In the genomic region with DNA sequence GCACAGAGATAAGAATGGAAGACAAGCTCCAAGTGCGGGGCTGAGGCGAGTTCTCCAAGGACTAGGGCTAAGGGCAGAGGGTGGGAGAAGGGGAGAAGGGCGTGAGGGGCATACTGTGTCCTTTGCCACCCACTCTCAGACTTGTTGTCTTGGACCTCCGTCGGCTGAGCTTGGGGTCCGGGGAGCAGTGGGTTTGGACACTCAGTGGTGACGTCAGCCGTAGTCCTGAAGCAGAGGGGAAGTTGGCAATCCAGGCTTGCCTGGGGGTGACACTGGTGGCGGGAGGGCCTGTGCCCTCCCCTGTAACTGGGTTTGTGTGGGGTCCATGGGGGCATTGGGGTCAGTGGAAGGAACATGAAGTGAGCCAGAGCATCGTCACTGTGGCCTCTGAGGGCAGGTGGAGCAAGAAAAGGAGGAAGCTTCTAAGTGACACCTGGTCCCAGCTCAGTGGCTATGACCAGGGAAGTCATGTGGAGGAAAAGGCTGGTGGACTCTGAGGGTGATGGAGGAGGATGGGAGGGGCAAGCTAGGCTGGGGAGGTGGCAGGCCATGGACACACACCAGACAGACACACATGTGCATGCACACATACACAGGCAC, we compare ENCODE assay signal across 11 cellular contexts. TPM values are rescaled to one million over a fixed set of nuclear protein-coding genes. Genes with fewer than 3 reads are reported as not detected.
A peak's percentile ranks its signal among the peaks of the same experiment; 100 is the strongest.
DNase-seq lines count a peak whose midpoint lies in the region; TF ChIP-seq lines count a peak whose summit lies in the region.
"Had no signal": no experiment of that assay in that cellular context is flagged by ENCODE, and none has a peak within 500 bp of the region (broad histone marks: within the 10 kb centered on the region; RNA-seq: fewer than 3 reads in every experiment).

No MANE protein-coding gene starts in this region.

- H3K79me2 ChIP-seq in H9 (ENCODE audit: insufficient read depth, low read length) = no peaks in the 10 kb centered on the region

- H3K9me3 Mint-ChIP-seq in H9 = no peaks in the 10 kb centered on the region; a peak in 1 of 5 replicates

- H3K4me3 Mint-ChIP-seq in H9 = no peak overlapping the region

- no peak overlapping the region for H4K5ac ChIP-seq in H9 (ENCODE audit: insufficient read length, low read depth, low read length)

- H3T11ph ChIP-seq in H9 (ENCODE audit: low read length) = no peak overlapping the region

- no peak overlapping the region for H2BK20ac ChIP-seq in H9 (ENCODE audit: low read depth, low read length, poor library complexity, severe bottlenecking)

- H4K91ac ChIP-seq in H9 (ENCODE audit: insufficient read length, low read depth, low read length) = peak overlapping the region; percentile 17

- H3K4me3 ChIP-seq in esophagus muscularis mucosa (no peak overlapping the region), skeletal muscle tissue (ENCODE audit: low read length in 3 of 3) (no peak overlapping the region), tibial artery (no peak overlapping the region)
- H3K4me3 ChIP-seq: testis had no signal

- no peak for TF ChIP-seq CTCF in H9 (conservative IDR thresholded peaks at IDR 0.05)
- no peak for TF ChIP-seq CTCF in esophagus muscularis mucosa (IDR thresholded peaks at IDR 0.05)
- TF ChIP-seq CTCF in tibial artery (IDR thresholded peaks at IDR 0.05) = no peak

- H3K4ac ChIP-seq in H9 (ENCODE audit: low read depth, low read length) = no peak overlapping the region; the same call in 1 of the 2 replicates

- no peak overlapping the region for H2BK5ac ChIP-seq in H9 (ENCODE audit: insufficient read length, low read length)

- H2BK120ac ChIP-seq in H9 (ENCODE audit: low read depth, low read length, poor library complexity, severe bottlenecking) = no peak overlapping the region

- peaks cover 15% of the 10 kb centered on the region; the same call in 1 of the 2 replicates for H3K4me1 ChIP-seq in H9 (ENCODE audit: insufficient read depth, low read length)
- H3K4me1 ChIP-seq in esophagus muscularis mucosa = peaks cover 67 to 85% (median 82%) of the 10 kb centered on the region in 4 donors
- H3K4me1 ChIP-seq in skeletal muscle tissue (ENCODE audit: control insufficient read depth in 3 of 3, insufficient read depth in 3 of 3, low read length in 3 of 3) = peaks cover 60 to 68% (median 63%) of the 10 kb centered on the region in 3 donors
- peaks cover 0 to 81% (median 43%) of the 10 kb centered on the region in 4 donors for H3K4me1 ChIP-seq in tibial artery

- no peak overlapping the region for H2BK12ac ChIP-seq in H9 (ENCODE audit: insufficient read length, low read depth, low read length)

- H3K23me2 ChIP-seq in H9 (ENCODE audit: insufficient read length, low read depth, low read length, poor library complexity, severe bottlenecking) = no peaks in the 10 kb centered on the region

- H3K9me3 ChIP-seq in H9 (ENCODE audit: control insufficient read depth, low read depth, low read length) (no peaks in the 10 kb centered on the region), esophagus muscularis mucosa (no peaks in the 10 kb centered on the region), skeletal muscle tissue (ENCODE audit: control insufficient read depth in 3 of 3, low read length in 3 of 3) (no peaks in the 10 kb centered on the region), tibial artery (no peaks in the 10 kb centered on the region)
- H3K9me3 ChIP-seq: testis had no signal

- H3K36me3 ChIP-seq in esophagus muscularis mucosa (peaks cover 0 to 23% (median 10%) of the 10 kb centered on the region in 4 donors), skeletal muscle tissue (ENCODE audit: control insufficient read depth in 3 of 3, insufficient read depth in 3 of 3, low read length in 3 of 3) (peaks cover 16 to 19% (median 18%) of the 10 kb centered on the region in 3 donors), tibial artery (peaks cover 4 to 21% (median 12%) of the 10 kb centered on the region in 3 donors)

- H3K23ac ChIP-seq in H9 (ENCODE audit: insufficient read length, low read depth, low read length) = no peak overlapping the region

- H3K27me3 ChIP-seq in H9 (ENCODE audit: insufficient read depth, low read length) (no peaks in the 10 kb centered on the region), esophagus muscularis mucosa (no peaks in the 10 kb centered on the region), skeletal muscle tissue (ENCODE audit: control insufficient read depth in 3 of 3, insufficient read depth in 3 of 3, low read length in 3 of 3) (no peaks in the 10 kb centered on the region), tibial artery (no peaks in the 10 kb centered on the region)
- H3K27me3 ChIP-seq: testis had no signal

- H2AFZ ChIP-seq in H9 (ENCODE audit: low read length) = no peak overlapping the region

- H3K27ac Mint-ChIP-seq in H9 = peak overlapping the region; percentile 65 to 95 (median 92)

- no peak overlapping the region for H3K18ac ChIP-seq in H9 (ENCODE audit: insufficient read length, low read depth, low read length)

- H3K36me3 Mint-ChIP-seq in H9 (ENCODE audit: insufficient read depth in 1 of 3, low read depth in 3 of 3) = peaks cover 0 to 2% (median 0%) of the 10 kb centered on the region in 3 experiments; a peak in 2 of 7 replicates

- intact Hi-C loops in esophagus muscularis mucosa (cut with DNase I) (loop anchor here (10.0 kb wide), 1 partner anchor 106 kb away; no protein-coding TSS in a partner anchor), tibial artery (cut with DNase I; ENCODE audit: low total_unique reads) (no loop called here)

- H3K27me3 Mint-ChIP-seq in H9 (ENCODE audit: low read depth) = no peaks in the 10 kb centered on the region

- H3K9ac ChIP-seq in H9 (ENCODE audit: extremely low read depth, insufficient read length, low read length) = no peak overlapping the region
- H3K9ac ChIP-seq in skeletal muscle tissue (ENCODE audit: low read depth in 1 of 3, low read length in 3 of 3) = peak overlapping the region in 1 of 3 donors; percentile 9

- no peak overlapping the region for H2BK15ac ChIP-seq in H9 (ENCODE audit: low read depth, low read length)

- H3K4me1 Mint-ChIP-seq in H9 = peaks cover 43 to 51% of the 10 kb centered on the region in 2 experiments

- H3K27ac ChIP-seq in H9 (ENCODE audit: insufficient read length, low read depth, low read length) (no peak overlapping the region), esophagus muscularis mucosa (replicated peaks in 1 of 4) (peak overlapping the region in 3 of 4 donors; percentile 2 to 86 (median 48)), skeletal muscle tissue (ENCODE audit: low read depth, low read length) (peak overlapping the region; percentile 64), tibial artery (no peak overlapping the region)

- 0 out of 2 replicates have a peak, but pooled peaks have one; percentile 13 for TF ChIP-seq POLR2A in Raji (IDR thresholded peaks at IDR 0.05; ENCODE audit: insufficient read depth, low read depth, low read length)
- no peak for TF ChIP-seq POLR2A in esophagus muscularis mucosa (IDR thresholded peaks at IDR 0.05; ENCODE audit: low read depth)

- no peaks in the 10 kb centered on the region for H4K20me1 ChIP-seq in H9 (ENCODE audit: control insufficient read depth, insufficient read depth, insufficient read length)

- H2AK5ac ChIP-seq in H9 (ENCODE audit: insufficient read length, low read length) = no peak overlapping the region

- WGBS in H9 (ENCODE audit: extremely low coverage, insufficient read length, low lambda C conversion rate) = no CpG with 5 or more reads among the region's 10 CpGs
- 82% methylated on average over 10 of the region's 10 CpGs for WGBS in esophagus muscularis mucosa

- no peak overlapping the region for H4K8ac ChIP-seq in H9 (replicated peaks; ENCODE audit: insufficient read length, low read depth, low read length)

- no peak overlapping the region for H3K4me2 ChIP-seq in H9 (ENCODE audit: insufficient read depth, insufficient read length, low read length)

- no peaks in the 10 kb centered on the region for H3K79me1 ChIP-seq in H9 (ENCODE audit: insufficient read depth, low read depth, low read length, poor library complexity, severe bottlenecking)

- no peak for TF ChIP-seq EP300 in esophagus muscularis mucosa (IDR thresholded peaks at IDR 0.05)

- no peak overlapping the region for H3K14ac ChIP-seq in H9 (ENCODE audit: insufficient read depth, low read length)

- H3K56ac ChIP-seq in H9 (ENCODE audit: insufficient read length, low read depth, low read length) = no peak overlapping the region

- DNase-seq in H9 = no peak
- DNase-seq in esophagus muscularis mucosa (ENCODE audit: extremely low spot score) = no peak
- no peak for DNase-seq in effector CD4-positive, alpha-beta T cell
- no peak for DNase-seq in tibial artery
- no peak for DNase-seq in EL
- DNase-seq: activated CD8-positive, alpha-beta memory T cell treated with anti-CD3 and anti-CD28 coated beads, Interleukin-2, amount 50 U/mL, for 48 hours; NCI-H2029; SHP77 treated with DMSO at 0.1 percent for 48 hours; testis had no signal

RNA-seq across cellular contexts. Expression of gene CD99, which starts 17.6 kb away (rescaled TPM):
- total RNA-seq in H9 (2021) = 92.1 and 92.4 TPM in 2 replicates
- 100 to 1,000 TPM; 311 to 469 (median 376) TPM for total RNA-seq in esophagus muscularis mucosa
- 122 TPM for total RNA-seq in skeletal muscle tissue

RNA-seq across cellular contexts. Expression of gene XG, which starts 43.1 kb away (rescaled TPM):
- 1.1 and 1.7 TPM in 2 replicates for total RNA-seq in H9 (2021)
- total RNA-seq in esophagus muscularis mucosa = under 1 TPM in 3 of 4 donors, not detected in 1; 0.39 to 0.83 (median 0.40) TPM
- total RNA-seq in skeletal muscle tissue = 3.1 TPM

Comparison
In these comparisons a context has a peak if more than half of its experiments do, and no peak if none do; other contexts are left out.
1. H3K27ac ChIP-seq: peak in esophagus muscularis mucosa (3 of 4) and skeletal muscle tissue (single experiment); none in H9 (single experiment) and tibial artery (0 of 2).